ENCODE assay signal across 8 cellular contexts in the genomic region with DNA sequence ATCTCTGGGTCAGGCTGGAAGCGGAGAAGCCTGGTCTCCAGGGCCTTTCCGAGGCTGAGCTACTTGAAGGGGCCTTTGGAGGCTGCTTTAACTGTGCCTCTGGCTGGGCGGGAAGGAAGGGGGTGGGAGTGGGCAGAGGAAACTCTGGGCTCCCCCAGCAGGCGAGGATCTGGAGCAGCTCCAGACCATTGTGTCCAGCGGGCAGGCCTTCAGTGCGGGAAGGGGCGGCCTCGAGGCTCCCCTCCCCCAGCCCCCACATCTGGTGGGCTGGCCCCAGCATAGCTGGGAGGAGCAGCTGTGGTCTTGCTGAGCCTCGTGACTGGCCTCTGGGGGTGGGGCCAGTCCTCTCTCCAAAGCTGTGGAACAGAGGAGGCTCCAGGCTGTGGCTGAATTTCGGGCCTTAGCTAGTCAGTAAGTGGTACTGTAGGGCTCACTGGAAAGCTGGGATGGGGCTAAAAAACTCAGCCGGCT. TPM values are rescaled to one million over a fixed set of nuclear protein-coding genes. Genes with fewer than 3 reads are reported as not detected.
A peak's percentile ranks its signal among the peaks of the same experiment; 100 is the strongest.
DNase-seq lines count a peak whose midpoint lies in the region; ATAC-seq and TF ChIP-seq lines count a peak whose summit lies in the region.

No MANE protein-coding gene starts in this region.

- H3K27ac ChIP-seq in left ventricle myocardium inferior (replicated peaks): peak overlapping the region; percentile 97

- ATAC-seq in GM18511 (IDR thresholded peaks at IDR 0.05; ENCODE audit: unreplicated experiment): no peak
- no peak for ATAC-seq in GM19467 (IDR thresholded peaks at IDR 0.05; ENCODE audit: unreplicated experiment)

- no peak for TF ChIP-seq CTCF in left ventricle myocardium inferior (IDR thresholded peaks at IDR 0.05; ENCODE audit: borderline replicate concordance)

- peaks cover 33% of the 10 kb centered on the region for H3K4me1 ChIP-seq in adipocyte (ENCODE audit: control insufficient read depth, insufficient read depth, low read length)
- H3K4me1 ChIP-seq in left ventricle myocardium inferior: peaks cover 62% of the 10 kb centered on the region

- no peaks in the 10 kb centered on the region for H3K27me3 ChIP-seq in adipocyte (replicated peaks; ENCODE audit: control insufficient read depth, insufficient read depth, low read length)
- peaks cover 27% of the 10 kb centered on the region for H3K27me3 ChIP-seq in left ventricle myocardium inferior (ENCODE audit: low read depth)

- intact Hi-C loops in left ventricle myocardium inferior (cut with micrococcal nuclease): no loop called here

- peaks cover 11% of the 10 kb centered on the region for H3K36me3 ChIP-seq in adipocyte (ENCODE audit: control insufficient read depth, insufficient read depth, low read length, severe bottlenecking)
- H3K36me3 ChIP-seq in left ventricle myocardium inferior: peaks cover 36% of the 10 kb centered on the region

- H3K4me3 ChIP-seq in adipocyte (ENCODE audit: low read length) (peak overlapping the region; percentile 43), left ventricle myocardium inferior (peak overlapping the region; percentile 86)

- no peaks in the 10 kb centered on the region for H3K9me3 ChIP-seq in adipocyte (ENCODE audit: control insufficient read depth, low read length)
- H3K9me3 ChIP-seq in left ventricle myocardium inferior (replicated peaks): no peaks in the 10 kb centered on the region

- H3K9ac ChIP-seq in adipocyte (ENCODE audit: low read length): peak overlapping the region; percentile 83

- peak; percentile 48 for DNase-seq in EL
- peak; percentile 88 for DNase-seq in adipocyte (ENCODE audit: low read depth)
- DNase-seq in left ventricle myocardium inferior: peak; percentile 85
- peak; percentile 88 for DNase-seq in pulmonary artery endothelial cell (ENCODE audit: low read depth, low spot score)
- no peak for DNase-seq in SIG-M5 treated with dmso at 0.1 percent for 504 hours (lab: John Stamatoyannopoulos, UW; ENCODE audit: unreplicated experiment)
- no peak for DNase-seq in activated CD4-positive, alpha-beta T cell treated with anti-CD3 and anti-CD28 coated beads, Interleukin-2, amount 50 U/mL, for 48 hours

RNA-seq across cellular contexts. Expression of a gene that starts 3.4 kb away (rescaled TPM):
- total RNA-seq in left ventricle myocardium inferior (20.0 TPM), pulmonary artery endothelial cell (42.7 and 42.8 TPM in 2 replicates)

RNA-seq across cellular contexts. Expression of a gene that starts 41.1 kb away (rescaled TPM):
- total RNA-seq in left ventricle myocardium inferior: 55.5 TPM
- total RNA-seq in pulmonary artery endothelial cell: 1.1 and 1.5 TPM in 2 replicates

RNA-seq across cellular contexts. Expression of a gene that starts 58.7 kb away (rescaled TPM):
- total RNA-seq in left ventricle myocardium inferior: 8.5 TPM
- total RNA-seq in pulmonary artery endothelial cell: 20.5 and 23.6 TPM in 2 replicates

RNA-seq across cellular contexts. Expression of a gene that starts 59.6 kb away (rescaled TPM):
- total RNA-seq in left ventricle myocardium inferior (23.8 TPM), pulmonary artery endothelial cell (70.2 and 92.9 TPM in 2 replicates)

Comparison
In these comparisons a context has a peak if more than half of its experiments do, and no peak if none do; other contexts are left out.
1. DNase-seq: peak in EL (single experiment), adipocyte (single experiment), left ventricle myocardium inferior (single experiment) and pulmonary artery endothelial cell (single experiment); none in SIG-M5 treated with dmso at 0.1 percent for 504 hours (single experiment) and activated CD4-positive, alpha-beta T cell treated with anti-CD3 and anti-CD28 coated beads, Interleukin-2, amount 50 U/mL, for 48 hours (0 of 2).
2. RNA of a gene that starts 41.1 kb away (total RNA-seq): 55.5 TPM in left ventricle myocardium inferior (single experiment); 1.1 to 1.5 TPM in pulmonary artery endothelial cell; every median in the first group is over 10 times any median in the second.